Comparison of ENCODE assay signal across 9 cellular contexts in the genomic region with DNA sequence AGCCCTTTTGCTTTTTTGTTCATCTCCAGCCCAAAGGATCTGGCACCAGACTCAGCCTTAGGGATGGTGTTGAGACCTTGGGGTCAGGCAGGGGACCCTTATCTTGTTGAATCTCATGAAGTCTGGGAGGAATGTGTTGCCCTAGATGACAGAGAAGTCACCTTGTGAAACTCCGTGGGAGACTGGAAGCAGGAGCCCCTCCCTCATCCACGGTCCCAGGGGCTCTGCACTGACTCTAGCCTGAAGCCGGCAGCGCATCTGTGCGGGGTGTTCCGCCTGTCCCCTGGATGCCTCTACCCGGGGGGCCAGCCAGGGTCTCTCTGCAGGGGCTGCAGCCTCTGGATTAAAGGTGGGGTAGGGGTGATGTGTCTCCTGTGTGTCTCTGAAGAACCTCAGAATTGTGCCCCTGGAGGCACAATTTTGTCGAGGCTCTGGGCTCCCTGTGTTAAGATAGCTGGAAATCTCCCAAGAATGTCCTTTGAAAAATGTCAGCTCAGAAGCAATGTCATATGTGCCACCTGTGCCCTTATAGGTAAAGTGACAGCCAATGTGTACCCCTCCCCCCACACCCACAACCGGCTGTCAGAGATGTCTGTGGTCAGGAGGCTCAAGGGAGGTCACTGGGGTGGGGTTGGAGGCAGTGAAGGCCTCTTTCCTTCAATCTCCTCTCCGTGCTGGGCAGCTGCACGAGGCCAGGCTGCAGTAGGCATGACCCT. TPM values are rescaled to one million over a fixed set of nuclear protein-coding genes. Genes with fewer than 3 reads are reported as not detected.
DNase-seq lines count a peak whose midpoint lies in the region; ATAC-seq, FAIRE-seq and TF ChIP-seq lines count a peak whose summit lies in the region.
"Had no signal": no experiment of that assay in that cellular context is flagged by ENCODE, and none has a peak within 500 bp of the region (broad histone marks: within the 10 kb centered on the region; RNA-seq: fewer than 3 reads in every experiment).

No MANE protein-coding gene starts in this region.

- DNase-seq in HepG2 (ENCODE audit: low spot score) (no peak), right lobe of liver (no peak), H1 (ENCODE audit: low read depth in 1 of 2, low spot score in 2 of 2) (no peak), vagina (ENCODE audit: extremely low spot score in 2 of 2) (no peak), posterior vena cava (ENCODE audit: low spot score) (no peak), colonic mucosa (no peak)
- DNase-seq in effector memory CD4-positive, alpha-beta T cell, result no peak

- no peak for TF ChIP-seq CTCF in HepG2 (CRISPR knock-in tag; IDR thresholded peaks at IDR 0.05)
- TF ChIP-seq CTCF in right lobe of liver (IDR thresholded peaks at IDR 0.05), result no peak
- no peak for TF ChIP-seq CTCF in H1 (IDR thresholded peaks at IDR 0.05; ENCODE audit: control extremely low read depth in 1 of 3, insufficient read depth in 1 of 3, low read depth in 1 of 3, low read length in 3 of 3)
- no peak for TF ChIP-seq CTCF in neural cell (IDR thresholded peaks at IDR 0.05; ENCODE audit: poor library complexity, severe bottlenecking)
- TF ChIP-seq CTCF in vagina (IDR thresholded peaks at IDR 0.05), result no peak
- TF ChIP-seq CTCF in colonic mucosa (IDR thresholded peaks at IDR 0.05), result no peak

- peak overlapping the region; percentile 87 for H4K91ac ChIP-seq in H1 (replicated peaks; ENCODE audit: insufficient read length, low read length)

- H4K8ac ChIP-seq in H1 (ENCODE audit: extremely low read depth, insufficient read depth, low read length), result no peak overlapping the region

- H3K4me2 ChIP-seq in HepG2 (ENCODE audit: low read depth, low read length) (no peak overlapping the region), H1 (ENCODE audit: insufficient read depth in 1 of 2, low read depth in 2 of 2, low read length in 2 of 2) (peak overlapping the region; percentile 50 to 67), neural cell (ENCODE audit: low read length) (peak overlapping the region; percentile 44)

- H2BK15ac ChIP-seq in H1 (ENCODE audit: low read length), result peak overlapping the region; percentile 88; the same call in 1 of the 2 replicates

- H3K9me3 ChIP-seq in HepG2 (ENCODE audit: low read length) (no peaks in the 10 kb centered on the region), right lobe of liver (no peaks in the 10 kb centered on the region), H1 (ENCODE audit: insufficient read depth in 2 of 2, low read depth in 1 of 2, low read length in 1 of 2) (no peaks in the 10 kb centered on the region), neural cell (ENCODE audit: low read length) (no peaks in the 10 kb centered on the region), vagina (no peaks in the 10 kb centered on the region), colonic mucosa (no peaks in the 10 kb centered on the region)
- H3K9me3 ChIP-seq in effector memory CD4-positive, alpha-beta T cell (ENCODE audit: control insufficient read depth, low read length), result no peaks in the 10 kb centered on the region

- peak overlapping the region; percentile 92 for H3K18ac ChIP-seq in H1 (ENCODE audit: extremely low read depth, low read length)

- peak overlapping the region; percentile 14 for H2BK120ac ChIP-seq in H1 (replicated peaks; ENCODE audit: low read depth, low read length)

- no peak overlapping the region for H3K23ac ChIP-seq in H1 (ENCODE audit: insufficient read length)

- TF ChIP-seq EP300 in HepG2 (IDR thresholded peaks at IDR 0.05; ENCODE audit: low read depth in 2 of 2, low read length in 2 of 2), result no peak
- no peak for TF ChIP-seq EP300 in HepG2 (CRISPR knock-in tag; IDR thresholded peaks at IDR 0.05; ENCODE audit: borderline replicate concordance)
- no peak for TF ChIP-seq EP300 in H1 (IDR thresholded peaks at IDR 0.05; ENCODE audit: borderline replicate concordance in 1 of 2, low read depth in 2 of 2, low read length in 2 of 2)
- no peak for TF ChIP-seq EP300 in neural cell (conservative IDR thresholded peaks at IDR 0.05; ENCODE audit: poor library complexity, severe bottlenecking)

- no peaks in the 10 kb centered on the region for H3K9me2 ChIP-seq in neural cell (ENCODE audit: insufficient read depth, low read length)

- peak overlapping the region; percentile 94; the same call in 1 of the 2 replicates for H2BK5ac ChIP-seq in H1 (ENCODE audit: low read depth, low read length)

- 20% methylated on average over 10 of the region's 11 CpGs for WGBS in HepG2 (ENCODE audit: low lambda C conversion rate)
- 65% methylated on average over 8 of the region's 11 CpGs for whole genome bisulfite sequencing in right lobe of liver (ENCODE audit: insufficient coverage, low coverage, low lambda C conversion rate, missing lambda C conversion rate)
- WGBS in H1 (ENCODE audit: extremely low coverage in 1 of 2, insufficient coverage in 1 of 2, insufficient read length in 1 of 2, insufficient replicate concordance in 2 of 2, low coverage in 1 of 2, low lambda C conversion rate in 2 of 2, missing lambda C conversion rate in 1 of 2), 2 experiments, result 66% methylated on average over 11 of the region's 11 CpGs; no CpG with 5 or more reads in 1 of the 2 experiments

- no peaks in the 10 kb centered on the region for H3K79me2 ChIP-seq in HepG2 (ENCODE audit: insufficient read depth, low read length)
- no peaks in the 10 kb centered on the region for H3K79me2 ChIP-seq in H1 (ENCODE audit: control insufficient read depth in 1 of 2, insufficient read depth in 2 of 2, low read length in 2 of 2)
- no peaks in the 10 kb centered on the region for H3K79me2 ChIP-seq in neural cell (replicated peaks; ENCODE audit: insufficient read depth, low read length)

- H3K4me3 ChIP-seq in HepG2 (replicated peaks in 1 of 3; ENCODE audit: insufficient read depth in 1 of 3, low read depth in 2 of 3, low read length in 3 of 3), result no peak overlapping the region
- no peak overlapping the region for H3K4me3 ChIP-seq in right lobe of liver
- H3K4me3 ChIP-seq in H1 (ENCODE audit: extremely low read depth in 1 of 4, insufficient read depth in 2 of 4, low read depth in 3 of 4, low read length in 4 of 4), result peak overlapping the region in 3 of 4 experiments; percentile 9 to 41 (median 23); a peak in 4 of 8 replicates
- H3K4me3 ChIP-seq in neural cell (ENCODE audit: low read length), result peak overlapping the region; percentile 45
- no peak overlapping the region for H3K4me3 ChIP-seq in vagina
- H3K4me3 ChIP-seq in effector memory CD4-positive, alpha-beta T cell (ENCODE audit: insufficient read depth, low read depth, low read length, poor library complexity, severe bottlenecking), result no peak overlapping the region
- no peak overlapping the region for H3K4me3 ChIP-seq in colonic mucosa

- CTCF ChIA-PET in HepG2 (lab: Yijun Ruan, JAX; ENCODE audit: low intra/inter-chr PET ratio, low total read pairs), result no interaction called here
- CTCF ChIA-PET in H1 (lab: Charles Lee; ENCODE audit: partially characterized antibody), result interaction anchor here (0.6 to 5.4 kb wide), 12 partner anchors 9 to 150 kb away, joined by 3 to 53 read pairs (median 4); a partner anchor contains a TSS

- H4K5ac ChIP-seq in H1 (ENCODE audit: insufficient read length, low read depth, low read length), result peak overlapping the region; percentile 23

- POLR2A ChIA-PET in HepG2 (lab: Yijun Ruan, JAX), result interaction anchor here (0.7 to 1.8 kb wide), 2 partner anchors 14 to 81 kb away, joined by 4 to 5 read pairs; a partner anchor contains a TSS
- POLR2A ChIA-PET in H1 (lab: Charles Lee; ENCODE audit: partially characterized antibody), result interaction anchor here (0.6 to 4.5 kb wide), 7 partner anchors 9 to 111 kb away, joined by 3 to 49 read pairs (median 5); a partner anchor contains a TSS

- no peak overlapping the region for H3K4ac ChIP-seq in H1 (replicated peaks; ENCODE audit: insufficient read length, low read depth, low read length)

- no peaks in the 10 kb centered on the region for H4K20me1 ChIP-seq in HepG2 (ENCODE audit: insufficient read depth, low read length)
- H4K20me1 ChIP-seq in H1 (replicated peaks in 1 of 2; ENCODE audit: control insufficient read depth in 1 of 2, insufficient read depth in 2 of 2, low read length in 2 of 2), result no peaks in the 10 kb centered on the region
- no peaks in the 10 kb centered on the region for H4K20me1 ChIP-seq in neural cell (ENCODE audit: insufficient read depth)

- H3K14ac ChIP-seq in H1 (ENCODE audit: insufficient read length), result no peak overlapping the region

- H2AK5ac ChIP-seq in H1 (ENCODE audit: low read depth, low read length), result no peak overlapping the region; the same call in 1 of the 2 replicates

- ATAC-seq in HepG2, result no peak
- ATAC-seq in right lobe of liver, result no peak

- H2AFZ ChIP-seq in HepG2 (ENCODE audit: low read length) (no peak overlapping the region), H1 (ENCODE audit: low read length) (no peak overlapping the region), neural cell (ENCODE audit: low read depth, low read length) (peak overlapping the region; percentile 1)

- FAIRE-seq in HepG2 (lab: Jason Lieb, UNC) (no peak), H1 (lab: Jason Lieb, UNC) (no peak)
- FAIRE-seq: GM19239 had no signal

- H3K36me3 ChIP-seq in HepG2 (replicated peaks in 1 of 2; ENCODE audit: control insufficient read depth in 1 of 2, insufficient read depth in 2 of 2, low read length in 2 of 2), result no peaks in the 10 kb centered on the region
- no peaks in the 10 kb centered on the region for H3K36me3 ChIP-seq in right lobe of liver
- no peaks in the 10 kb centered on the region for H3K36me3 ChIP-seq in H1 (ENCODE audit: control insufficient read depth in 2 of 4, insufficient read depth in 4 of 4, low read length in 3 of 4)
- no peaks in the 10 kb centered on the region for H3K36me3 ChIP-seq in neural cell (ENCODE audit: insufficient read depth, low read length)
- H3K36me3 ChIP-seq in vagina, result no peaks in the 10 kb centered on the region
- H3K36me3 ChIP-seq in effector memory CD4-positive, alpha-beta T cell (ENCODE audit: control insufficient read depth, insufficient read depth, low read length), result no peaks in the 10 kb centered on the region
- H3K36me3 ChIP-seq in colonic mucosa, result no peaks in the 10 kb centered on the region

- no peaks in the 10 kb centered on the region for H3F3A ChIP-seq in neural cell (ENCODE audit: insufficient read depth, low read length, poor library complexity, severe bottlenecking)

- H3K56ac ChIP-seq in H1 (replicated peaks; ENCODE audit: insufficient read length, low read depth, low read length), result no peak overlapping the region

- H3K9ac ChIP-seq in HepG2 (ENCODE audit: insufficient read depth, low read depth, low read length) (no peak overlapping the region), H1 (replicated peaks in 1 of 4; ENCODE audit: extremely low read depth in 1 of 4, low read depth in 3 of 4, low read length in 3 of 4) (peak overlapping the region in 1 of 4 experiments; percentile 25; a peak in 2 of 7 replicates), neural cell (ENCODE audit: low read length) (peak overlapping the region; percentile 54), colonic mucosa (ENCODE audit: low read depth in 2 of 2, low read length in 2 of 2) (no peak overlapping the region)

- H2BK12ac ChIP-seq in H1 (ENCODE audit: low read depth, low read length), result peak overlapping the region; percentile 97

- no peak for TF ChIP-seq RAD21 in HepG2 (CRISPR knock-in tag; IDR thresholded peaks at IDR 0.05)
- no peak for TF ChIP-seq RAD21 in H1 (IDR thresholded peaks at IDR 0.05 in 1 of 2, conservative IDR thresholded peaks at IDR 0.05 in 1 of 2; ENCODE audit: low read depth in 2 of 2, low read length in 2 of 2)
- no peak for TF ChIP-seq RAD21 in neural cell (conservative IDR thresholded peaks at IDR 0.05)

- H3K4me1 ChIP-seq in HepG2 (ENCODE audit: insufficient read depth, low read length) (peaks cover 50% of the 10 kb centered on the region), right lobe of liver (no peaks in the 10 kb centered on the region), H1 (replicated peaks in 1 of 4; ENCODE audit: control insufficient read depth in 3 of 4, insufficient read depth in 4 of 4, low read length in 3 of 4) (peaks cover 10 to 46% (median 34%) of the 10 kb centered on the region in 4 experiments), vagina (peaks cover 57% of the 10 kb centered on the region), colonic mucosa (no peaks in the 10 kb centered on the region)
- H3K4me1 ChIP-seq in effector memory CD4-positive, alpha-beta T cell (ENCODE audit: control insufficient read depth, insufficient read depth, low read length, poor library complexity, severe bottlenecking), result no peaks in the 10 kb centered on the region

- no TSS peak for BruUV-seq in HepG2 (replicated peaks; lab: Mats Ljungman, UMichigan)

- TF ChIP-seq POLR2A in HepG2 (IDR thresholded peaks at IDR 0.05; ENCODE audit: insufficient read depth in 1 of 2, low read depth in 2 of 2, low read length in 2 of 2) (no peak), right lobe of liver (IDR thresholded peaks at IDR 0.05) (no peak), H1 (IDR thresholded peaks at IDR 0.05; ENCODE audit: control extremely low read depth in 1 of 2, low read depth in 2 of 2, low read length in 2 of 2) (no peak), vagina (IDR thresholded peaks at IDR 0.05) (no peak)

- no peaks in the 10 kb centered on the region; the same call in 1 of the 2 replicates for H3K23me2 ChIP-seq in H1 (ENCODE audit: low read depth, low read length)

- H3K27ac ChIP-seq in HepG2 (ENCODE audit: extremely low read length, insufficient read depth, low read length) (no peak overlapping the region), right lobe of liver (no peak overlapping the region), H1 (ENCODE audit: low read depth, low read length) (peak overlapping the region; percentile 81), neural cell (ENCODE audit: low read length) (peak overlapping the region; percentile 56), vagina (peak overlapping the region; percentile 95), colonic mucosa (no peak overlapping the region)
- H3K27ac ChIP-seq in effector memory CD4-positive, alpha-beta T cell (ENCODE audit: insufficient read depth, low read length, poor library complexity, severe bottlenecking), result no peak overlapping the region

- no peaks in the 10 kb centered on the region for H3K79me1 ChIP-seq in H1 (ENCODE audit: low read depth, low read length)

- peak overlapping the region; percentile 83; the same call in 1 of the 2 replicates for H2BK20ac ChIP-seq in H1 (ENCODE audit: low read length)

- in situ Hi-C loops in HepG2 (cut with HindIII; ENCODE audit: extremely low pct_ligation_motif_present, low pct_unique_long_range_greater_than_20kb), result no loop called here

- intact Hi-C loops in HepG2 (cut with micrococcal nuclease; ENCODE audit: unreplicated experiment) (no loop called here), right lobe of liver (cut with DNase I) (no loop called here), vagina (cut with DNase I) (no loop called here), posterior vena cava (cut with DNase I) (no loop called here), colonic mucosa (cut with DNase I) (no loop called here)

- H3K27me3 ChIP-seq in HepG2 (ENCODE audit: control insufficient read depth in 1 of 2, insufficient read depth in 2 of 2, low read length in 2 of 2) (peaks cover 17 to 76% of the 10 kb centered on the region in 2 experiments), right lobe of liver (no peaks in the 10 kb centered on the region), H1 (replicated peaks in 1 of 4; ENCODE audit: control insufficient read depth in 3 of 4, extremely low read depth in 1 of 4, insufficient read depth in 3 of 4, low read length in 3 of 4) (no peaks in the 10 kb centered on the region), neural cell (ENCODE audit: insufficient read depth, low read depth, low read length) (no peaks in the 10 kb centered on the region), vagina (no peaks in the 10 kb centered on the region), colonic mucosa (no peaks in the 10 kb centered on the region)
- no peaks in the 10 kb centered on the region for H3K27me3 ChIP-seq in effector memory CD4-positive, alpha-beta T cell (replicated peaks; ENCODE audit: control insufficient read depth, insufficient read depth, low read length, poor library complexity, severe bottlenecking)

RNA-seq across cellular contexts. Expression of a gene that starts 32.1 kb away (rescaled TPM):
- total RNA-seq in HepG2 (2016; rRNA removed; fragmentation: Illumina TruSeq; extraction: Trizol), result 54.0 and 55.0 TPM in 2 replicates
- total RNA-seq in HepG2 (2016; cell fraction: cytosol; rRNA removed; fragmentation: Illumina TruSeq; extraction: Trizol; ENCODE audit: low read depth), result 13.5 and 14.9 TPM in 2 replicates
- 45.9 and 55.1 TPM in 2 replicates for total RNA-seq in HepG2 (2016; cell fraction: insoluble cytoplasmic fraction; rRNA removed; fragmentation: Illumina TruSeq; extraction: Trizol)
- total RNA-seq in HepG2 (2016; cell fraction: membrane; rRNA removed; fragmentation: Illumina TruSeq; extraction: Trizol), result 45.7 and 51.9 TPM in 2 replicates
- 34.9 and 36.1 TPM in 2 replicates for total RNA-seq in HepG2 (2016; cell fraction: nucleus; rRNA removed; fragmentation: Illumina TruSeq; extraction: Trizol)
- polyA plus RNA-seq in HepG2 (2011; rRNA removed), result 19.0 and 21.7 TPM in 2 replicates
- polyA plus RNA-seq in HepG2 (2011; cell fraction: cytosol; rRNA removed), result 16.2 and 20.1 TPM in 2 replicates
- 18.6 and 24.3 TPM in 2 replicates for polyA plus RNA-seq in HepG2 (2011; cell fraction: nucleus; rRNA removed)
- 18.4 and 22.4 TPM in 2 replicates for polyA plus RNA-seq in HepG2 (2012)
- polyA plus RNA-seq in HepG2 (2016; cell fraction: cytosol; fragmentation: Illumina TruSeq; extraction: Trizol; ENCODE audit: low read depth), result 11.7 and 14.2 TPM in 2 replicates
- polyA plus RNA-seq in HepG2 (2016; cell fraction: insoluble cytoplasmic fraction; fragmentation: Illumina TruSeq; extraction: Trizol; ENCODE audit: low read depth), result 58.7 and 66.8 TPM in 2 replicates
- 37.7 and 41.8 TPM in 2 replicates for polyA plus RNA-seq in HepG2 (2016; cell fraction: membrane; fragmentation: Illumina TruSeq; extraction: Trizol; ENCODE audit: low read depth)
- 41.4 and 43.9 TPM in 2 replicates for polyA plus RNA-seq in HepG2 (2016; cell fraction: nucleus; fragmentation: Illumina TruSeq; extraction: Trizol; ENCODE audit: insufficient read depth, low read depth)
- 68.4 and 91.9 TPM in 2 replicates for polyA minus RNA-seq in HepG2 (2011; rRNA and poly(A)+ RNA removed; ENCODE audit: low replicate concordance)
- 25.3 and 26.4 TPM in 2 replicates for polyA minus RNA-seq in HepG2 (2011; cell fraction: cytosol; rRNA and poly(A)+ RNA removed)
- polyA minus RNA-seq in HepG2 (2011; cell fraction: nucleus; rRNA and poly(A)+ RNA removed), result 32.3 and 36.9 TPM in 2 replicates
- total RNA-seq in right lobe of liver, result 10 to 100 TPM; 27.5 to 34.9 (median 30.9) TPM
- total RNA-seq in H1 (2021; fragmentation: NEBNext Ultra II Directional; extraction: Animal tissue kit (Norgen Biotek cat#: 25700)), result 12.6 and 13.1 TPM in 2 replicates
- polyA plus RNA-seq in H1 (2011; rRNA removed), result 8.8 and 13.9 TPM in 2 replicates
- polyA plus RNA-seq in H1 (2011; cell fraction: cytosol; rRNA removed), result 10.7 TPM
- 12.2 TPM for polyA plus RNA-seq in H1 (2011; cell fraction: nucleus; rRNA removed)
- 8.2 to 11.6 TPM (median 10.3 TPM) in 4 replicates for polyA plus RNA-seq in H1 (2012, experiment 1 of 2)
- 11.4 TPM for polyA plus RNA-seq in H1 (2012, experiment 2 of 2)
- polyA plus RNA-seq in H1 (2013, experiment 1 of 2), result 6.2 TPM
- polyA plus RNA-seq in H1 (2013, experiment 2 of 2), result 6.5 TPM
- 10.9 and 12.7 TPM in 2 replicates for polyA minus RNA-seq in H1 (2011; rRNA and poly(A)+ RNA removed)
- 13.9 TPM for polyA minus RNA-seq in H1 (2011; cell fraction: cytosol; rRNA and poly(A)+ RNA removed)
- 19.5 TPM for polyA minus RNA-seq in H1 (2011; cell fraction: nucleus; rRNA and poly(A)+ RNA removed)
- polyA plus RNA-seq in neural cell, result 19.4 and 29.0 TPM in 2 replicates
- 33.3 and 40.4 TPM in 2 replicates for polyA minus RNA-seq in neural cell
- total RNA-seq in vagina, result 73.7 TPM
- 10 to 100 TPM; 32.6 to 45.1 TPM for total RNA-seq in posterior vena cava
- total RNA-seq in colonic mucosa, result 10 to 100 TPM; 52.8 to 65.3 TPM

Comparison
In these comparisons a context has a peak if more than half of its experiments do, and no peak if none do; other contexts are left out.
1. H3K27ac ChIP-seq: peak in H1 (single experiment), neural cell (single experiment) and vagina (single experiment); none in HepG2 (single experiment), right lobe of liver (0 of 3), effector memory CD4-positive, alpha-beta T cell (single experiment) and colonic mucosa (single experiment).
2. H3K4me3 ChIP-seq: peak in H1 (3 of 4) and neural cell (single experiment); none in HepG2 (0 of 3), right lobe of liver (0 of 3), vagina (0 of 2), effector memory CD4-positive, alpha-beta T cell (single experiment) and colonic mucosa (single experiment).